ENCODE assay signal across 21 cellular contexts in the genomic region with DNA sequence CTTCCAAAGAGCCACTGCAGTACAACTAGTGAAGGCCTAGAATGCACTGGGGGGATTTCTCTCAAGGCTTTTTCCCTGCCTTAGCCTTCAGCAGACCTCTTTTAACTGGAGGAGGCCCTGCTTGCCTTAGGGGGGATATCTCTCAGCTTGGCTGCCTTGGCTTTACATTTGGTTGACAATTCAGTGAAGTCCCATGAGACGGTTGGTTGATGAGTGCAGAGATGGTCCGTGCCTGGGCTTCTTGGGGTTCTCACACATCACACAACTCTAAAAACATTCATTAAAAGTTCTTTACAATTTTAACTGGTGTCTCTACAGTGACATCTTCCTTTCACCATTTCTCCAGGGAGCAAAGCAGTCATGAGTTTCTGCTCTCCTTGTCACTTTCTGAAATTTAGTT.
DNase-seq lines count a peak whose midpoint lies in the region; ATAC-seq and TF ChIP-seq lines count a peak whose summit lies in the region.
"Had no signal": no experiment of that assay in that cellular context is flagged by ENCODE, and none has a peak within 500 bp of the region (broad histone marks: within the 10 kb centered on the region; RNA-seq: fewer than 3 reads in every experiment).

No MANE protein-coding gene starts in this region.

- H3K4me1 ChIP-seq in mammary epithelial cell (ENCODE audit: insufficient read depth, low read length) (no peaks in the 10 kb centered on the region), SK-N-SH (ENCODE audit: control insufficient read depth in 1 of 2, insufficient read depth in 2 of 2, low read depth in 1 of 2, low read length in 1 of 2) (peaks cover 11 to 23% of the 10 kb centered on the region in 2 experiments; a peak in 3 of 4 replicates), mesenchymal stem cell (ENCODE audit: control insufficient read depth, insufficient read depth, low read depth, low read length) (no peaks in the 10 kb centered on the region), vagina (no peaks in the 10 kb centered on the region), OCI-LY7 (ENCODE audit: insufficient read depth, low read length, poor library complexity, severe bottlenecking) (no peaks in the 10 kb centered on the region)

- H2AFZ ChIP-seq in mammary epithelial cell (ENCODE audit: low read depth, low read length) (no peak overlapping the region), SK-N-SH (ENCODE audit: low read depth) (no peak overlapping the region), mesenchymal stem cell (ENCODE audit: low read depth, low read length) (no peak overlapping the region), OCI-LY7 (ENCODE audit: low read length) (no peak overlapping the region)

- H3K4me3 ChIP-seq in mammary epithelial cell (replicated peaks in 1 of 3; ENCODE audit: insufficient read depth in 1 of 3, low read depth in 2 of 3, low read length in 3 of 3), result no peak overlapping the region
- H3K4me3 ChIP-seq in SK-N-SH (ENCODE audit: low read depth in 2 of 2, low read length in 1 of 2), result no peak overlapping the region
- H3K4me3 ChIP-seq in mesenchymal stem cell (ENCODE audit: insufficient read depth in 1 of 2, low read depth in 1 of 2, low read length in 2 of 2), result no peak overlapping the region
- no peak overlapping the region for H3K4me3 ChIP-seq in vagina
- H3K4me3 ChIP-seq in OCI-LY7 (ENCODE audit: low read depth, low read length, poor library complexity, severe bottlenecking), result no peak overlapping the region

- no peak overlapping the region for H4K91ac ChIP-seq in mesenchymal stem cell (ENCODE audit: low read length)

- no peak overlapping the region for H2BK5ac ChIP-seq in mesenchymal stem cell (ENCODE audit: low read depth, low read length, poor library complexity, severe bottlenecking)

- H2BK15ac ChIP-seq in mesenchymal stem cell (ENCODE audit: low read depth, poor library complexity, severe bottlenecking), result no peak overlapping the region

- H3K27me3 Mint-ChIP-seq in MCF 10A (ENCODE audit: insufficient read depth, unreplicated experiment), result no peaks in the 10 kb centered on the region
- no peaks in the 10 kb centered on the region for H3K27me3 Mint-ChIP-seq in natural killer cell treated with Interleukin-12 subunit alpha and Interleukin-12 subunit beta and Interleukin-15 and Interleukin-18, amount 100 ng/mL, for 72 hours
- H3K27me3 Mint-ChIP-seq: CD8-positive, alpha-beta memory T cell; IgD-negative memory B cell had no signal

- no peak for TF ChIP-seq CTCF in MCF 10A (IDR thresholded peaks at IDR 0.05; ENCODE audit: unreplicated experiment)
- no peak for TF ChIP-seq CTCF in mammary epithelial cell (conservative IDR thresholded peaks at IDR 0.05 in 1 of 2, IDR thresholded peaks at IDR 0.05 in 1 of 2; ENCODE audit: extremely low read depth in 1 of 2, insufficient read depth in 1 of 2, low read depth in 1 of 2, low read length in 2 of 2)
- no peak for TF ChIP-seq CTCF in SK-N-SH (IDR thresholded peaks at IDR 0.05)
- no peak for TF ChIP-seq CTCF in vagina (IDR thresholded peaks at IDR 0.05)
- no peak for TF ChIP-seq CTCF in OCI-LY7 (conservative IDR thresholded peaks at IDR 0.05; ENCODE audit: low read length)

- H3K4me1 Mint-ChIP-seq in MCF 10A (ENCODE audit: insufficient read depth, unreplicated experiment), result peaks cover 7% of the 10 kb centered on the region
- no peaks in the 10 kb centered on the region for H3K4me1 Mint-ChIP-seq in natural killer cell treated with Interleukin-12 subunit alpha and Interleukin-12 subunit beta and Interleukin-15 and Interleukin-18, amount 100 ng/mL, for 72 hours (ENCODE audit: low read depth in 2 of 2)
- H3K4me1 Mint-ChIP-seq: H9, IgD-negative memory B cell had no signal

- H3K36me3 ChIP-seq in mammary epithelial cell (ENCODE audit: insufficient read depth, low read length), result no peaks in the 10 kb centered on the region
- peaks cover 0 to 31% of the 10 kb centered on the region in 2 experiments for H3K36me3 ChIP-seq in SK-N-SH (replicated peaks in 1 of 2; ENCODE audit: control insufficient read depth in 1 of 2, insufficient read depth in 2 of 2, low read length in 1 of 2)
- no peaks in the 10 kb centered on the region for H3K36me3 ChIP-seq in mesenchymal stem cell (ENCODE audit: control insufficient read depth in 1 of 2, insufficient read depth in 2 of 2, low read depth in 1 of 2, low read length in 2 of 2)
- no peaks in the 10 kb centered on the region for H3K36me3 ChIP-seq in vagina
- H3K36me3 ChIP-seq in OCI-LY7 (ENCODE audit: insufficient read depth, low read length), result no peaks in the 10 kb centered on the region

- H3K79me1 ChIP-seq in mesenchymal stem cell (replicated peaks; ENCODE audit: low read length, poor library complexity, severe bottlenecking), result peaks cover 2% of the 10 kb centered on the region

- ATAC-seq in natural killer cell treated with Interleukin-12 subunit alpha and Interleukin-12 subunit beta and Interleukin-15 and Interleukin-18, amount 100 ng/mL, for 72 hours, result no peak
- ATAC-seq in GM18511 (IDR thresholded peaks at IDR 0.05; ENCODE audit: unreplicated experiment), result no peak

- H2BK120ac ChIP-seq in mesenchymal stem cell (ENCODE audit: low read depth, low read length), result no peak overlapping the region

- H3K18ac ChIP-seq in mesenchymal stem cell (ENCODE audit: low read depth in 1 of 2, low read length in 2 of 2), result peak overlapping the region in 1 of 2 experiments; percentile 34

- H3K4ac ChIP-seq in mesenchymal stem cell (ENCODE audit: low read depth in 1 of 2, low read length in 2 of 2), result no peak overlapping the region

- no peak for TF ChIP-seq POLR2A in vagina (IDR thresholded peaks at IDR 0.05)

- no peak for TF ChIP-seq EP300 in SK-N-SH (IDR thresholded peaks at IDR 0.05; ENCODE audit: borderline replicate concordance in 1 of 2, low read depth in 1 of 2, low read length in 1 of 2)

- in situ Hi-C loops in mammary epithelial cell (cut with MboI; ENCODE audit: low sequenced_read_pairs in 2 of 2), result no loop called here

- H2BK12ac ChIP-seq in mesenchymal stem cell (ENCODE audit: low read length in 2 of 2), result no peak overlapping the region

- intact Hi-C loops in MCF 10A (cut with micrococcal nuclease) (no loop called here), mammary epithelial cell (cut with micrococcal nuclease) (no loop called here), vagina (cut with DNase I) (no loop called here), OCI-LY7 (cut with micrococcal nuclease; ENCODE audit: unreplicated experiment) (no loop called here)

- H3K27me3 ChIP-seq in mammary epithelial cell (ENCODE audit: insufficient read depth, low read length), result no peaks in the 10 kb centered on the region
- no peaks in the 10 kb centered on the region for H3K27me3 ChIP-seq in SK-N-SH (ENCODE audit: insufficient read depth)
- H3K27me3 ChIP-seq in mesenchymal stem cell (ENCODE audit: control insufficient read depth in 1 of 2, insufficient read depth in 1 of 2, low read length in 2 of 2), result no peaks in the 10 kb centered on the region
- no peaks in the 10 kb centered on the region for H3K27me3 ChIP-seq in vagina

- H3K4me2 ChIP-seq in mammary epithelial cell (ENCODE audit: insufficient read depth, low read depth, low read length) (no peak overlapping the region), SK-N-SH (no peak overlapping the region), mesenchymal stem cell (ENCODE audit: low read length, poor library complexity, severe bottlenecking) (no peak overlapping the region), OCI-LY7 (ENCODE audit: low read length) (no peak overlapping the region)

- H3K23ac ChIP-seq in mesenchymal stem cell (ENCODE audit: low read length in 2 of 2), result no peak overlapping the region

- H3K9me2 ChIP-seq in SK-N-SH (no peaks in the 10 kb centered on the region), OCI-LY7 (ENCODE audit: insufficient read depth, low read length) (no peaks in the 10 kb centered on the region)

- dilution Hi-C loops in mammary epithelial cell (cut with HindIII; ENCODE audit: low sequenced_read_pairs), result no loop called here

- DNase-seq in MCF 10A (ENCODE audit: unreplicated experiment) (no peak), mammary epithelial cell (no peak), SK-N-SH (no peak), mesenchymal stem cell (no peak), vagina (ENCODE audit: extremely low spot score in 2 of 2) (no peak), OCI-LY7 (ENCODE audit: low spot score) (no peak)
- no peak for DNase-seq in natural killer cell treated with Interleukin-12 subunit alpha and Interleukin-12 subunit beta and Interleukin-15 and Interleukin-18, amount 100 ng/mL, for 72 hours (ENCODE audit: low spot score)
- DNase-seq: C1 segment of cervical spinal cord; CD8-positive, alpha-beta memory T cell; DMS53; H9; Kasumi-1; MM.1S; NCI-H1105; NCI-H2081 treated with DMSO at 0.1 percent for 48 hours; NCI-H774; OCI-M1; SHP77 treated with DMSO at 0.1 percent for 48 hours had no signal

- H3K9ac ChIP-seq in mammary epithelial cell (ENCODE audit: insufficient read depth, low read length) (no peak overlapping the region), SK-N-SH (no peak overlapping the region), mesenchymal stem cell (ENCODE audit: low read length) (no peak overlapping the region)

- 100% methylated on average over 2 of the region's 2 CpGs for WGBS in mammary epithelial cell (ENCODE audit: low coverage, missing lambda C conversion rate)
- 96% methylated on average over 2 of the region's 2 CpGs for WGBS in SK-N-SH (ENCODE audit: low lambda C conversion rate)
- WGBS in mesenchymal stem cell, result 93% methylated on average over 2 of the region's 2 CpGs

- H3K27ac ChIP-seq in mammary epithelial cell (ENCODE audit: insufficient read depth, low read depth, low read length) (no peak overlapping the region), SK-N-SH (ENCODE audit: low read depth in 2 of 2, low read length in 1 of 2) (peak overlapping the region; percentile 57 to 58), mesenchymal stem cell (ENCODE audit: low read length, poor library complexity, severe bottlenecking) (no peak overlapping the region), vagina (peak overlapping the region; percentile 25), OCI-LY7 (ENCODE audit: low read depth, low read length, poor library complexity, severe bottlenecking) (no peak overlapping the region)
- H3K27ac ChIP-seq: 22Rv1 had no signal

- H4K20me1 ChIP-seq in mammary epithelial cell (ENCODE audit: insufficient read depth, low read length) (no peaks in the 10 kb centered on the region), SK-N-SH (ENCODE audit: insufficient read depth) (no peaks in the 10 kb centered on the region), OCI-LY7 (ENCODE audit: insufficient read depth, low read length) (no peaks in the 10 kb centered on the region)

- H4K8ac ChIP-seq in mesenchymal stem cell (ENCODE audit: low read length), result peak overlapping the region; percentile 30

- H3K9me3 ChIP-seq in mammary epithelial cell (replicated peaks; ENCODE audit: insufficient read depth, low read length) (no peaks in the 10 kb centered on the region), SK-N-SH (no peaks in the 10 kb centered on the region), mesenchymal stem cell (ENCODE audit: control insufficient read depth, low read length) (no peaks in the 10 kb centered on the region), vagina (no peaks in the 10 kb centered on the region), OCI-LY7 (ENCODE audit: low read length) (no peaks in the 10 kb centered on the region)

- H2AK5ac ChIP-seq in mesenchymal stem cell (ENCODE audit: low read length, severe bottlenecking), result no peak overlapping the region

- H3K79me2 ChIP-seq in mammary epithelial cell (ENCODE audit: insufficient read depth, low read length) (no peaks in the 10 kb centered on the region), SK-N-SH (ENCODE audit: insufficient read depth) (no peaks in the 10 kb centered on the region), OCI-LY7 (ENCODE audit: insufficient read depth, low read depth, low read length) (no peaks in the 10 kb centered on the region)

- H3K36me3 Mint-ChIP-seq in MCF 10A (ENCODE audit: insufficient read depth, unreplicated experiment), result peaks cover 6% of the 10 kb centered on the region
- H3K36me3 Mint-ChIP-seq in natural killer cell treated with Interleukin-12 subunit alpha and Interleukin-12 subunit beta and Interleukin-15 and Interleukin-18, amount 100 ng/mL, for 72 hours, result no peaks in the 10 kb centered on the region
- H3K36me3 Mint-ChIP-seq: IgD-negative memory B cell had no signal

- CTCF ChIA-PET in MCF 10A (lab: Yijun Ruan, JAX), result no interaction called here
- CTCF ChIA-PET in mammary epithelial cell (lab: Charles Lee; ENCODE audit: low non-redundant PET), result no interaction called here
- CTCF ChIA-PET in SK-N-SH (lab: Yijun Ruan, JAX), result no interaction called here
- CTCF ChIA-PET in OCI-LY7 (lab: Charles Lee; ENCODE audit: unreplicated experiment), result no interaction called here

- H3K14ac ChIP-seq in mesenchymal stem cell (ENCODE audit: low read length in 2 of 2), result no peak overlapping the region

- H3K9me3 Mint-ChIP-seq in MCF 10A (ENCODE audit: unreplicated experiment), result no peaks in the 10 kb centered on the region
- H3K9me3 Mint-ChIP-seq in natural killer cell treated with Interleukin-12 subunit alpha and Interleukin-12 subunit beta and Interleukin-15 and Interleukin-18, amount 100 ng/mL, for 72 hours, result no peaks in the 10 kb centered on the region
- H3K9me3 Mint-ChIP-seq: CD8-positive, alpha-beta memory T cell; H9 had no signal

- no peak overlapping the region for H3K4me3 Mint-ChIP-seq in MCF 10A (ENCODE audit: unreplicated experiment)
- no peak overlapping the region for H3K4me3 Mint-ChIP-seq in natural killer cell treated with Interleukin-12 subunit alpha and Interleukin-12 subunit beta and Interleukin-15 and Interleukin-18, amount 100 ng/mL, for 72 hours
- H3K4me3 Mint-ChIP-seq: CD8-positive, alpha-beta memory T cell; H9; IgD-negative memory B cell had no signal

- peaks cover 17% of the 10 kb centered on the region for H3F3A ChIP-seq in SK-N-SH (replicated peaks; ENCODE audit: insufficient read depth)

- TF ChIP-seq RAD21 in SK-N-SH (IDR thresholded peaks at IDR 0.05; ENCODE audit: low read length), result no peak

- POLR2A ChIA-PET in MCF 10A (lab: Yijun Ruan, JAX), result interaction anchor here (0.6 kb wide), 1 partner anchor 132 kb away, joined by 3 read pairs; no protein-coding TSS in a partner anchor
- POLR2A ChIA-PET in SK-N-SH (lab: Yijun Ruan, JAX), result no interaction called here
- POLR2A ChIA-PET in OCI-LY7 (lab: Charles Lee), result no interaction called here

- BruUV-seq in MCF 10A (replicated peaks; lab: Mats Ljungman, UMichigan), result no TSS peak
- no TSS peak for BruUV-seq in mammary epithelial cell (replicated peaks; lab: Mats Ljungman, UMichigan)
- BruUV-seq in OCI-LY7 (replicated peaks; lab: Mats Ljungman, UMichigan), result no TSS peak

- peak overlapping the region; percentile 39 for H3K27ac Mint-ChIP-seq in MCF 10A (ENCODE audit: low read depth, unreplicated experiment)
- H3K27ac Mint-ChIP-seq in natural killer cell treated with Interleukin-12 subunit alpha and Interleukin-12 subunit beta and Interleukin-15 and Interleukin-18, amount 100 ng/mL, for 72 hours, result no peak overlapping the region
- H3K27ac Mint-ChIP-seq: H9 had no signal

Comparison
In these comparisons a context has a peak if more than half of its experiments do, and no peak if none do; other contexts are left out.
1. H3K27ac ChIP-seq: peak in SK-N-SH (2 of 2) and vagina (single experiment); none in mammary epithelial cell (single experiment), mesenchymal stem cell (single experiment) and OCI-LY7 (single experiment).